In genomic region chr12:7605900-7606465, GRCh38 we compare ENCODE assay signal across 1 cellular context.
A peak's percentile ranks its signal among the peaks of the same experiment; 100 is the strongest.
TF ChIP-seq lines count a peak whose summit lies in the region.

No MANE protein-coding gene starts in this region.

TF ChIP-seq in K562, 482 proteins besides CTCF, POLR2A, EP300 and RAD21 (continued from another document):
- TF ChIP-seq, protein P1, sequence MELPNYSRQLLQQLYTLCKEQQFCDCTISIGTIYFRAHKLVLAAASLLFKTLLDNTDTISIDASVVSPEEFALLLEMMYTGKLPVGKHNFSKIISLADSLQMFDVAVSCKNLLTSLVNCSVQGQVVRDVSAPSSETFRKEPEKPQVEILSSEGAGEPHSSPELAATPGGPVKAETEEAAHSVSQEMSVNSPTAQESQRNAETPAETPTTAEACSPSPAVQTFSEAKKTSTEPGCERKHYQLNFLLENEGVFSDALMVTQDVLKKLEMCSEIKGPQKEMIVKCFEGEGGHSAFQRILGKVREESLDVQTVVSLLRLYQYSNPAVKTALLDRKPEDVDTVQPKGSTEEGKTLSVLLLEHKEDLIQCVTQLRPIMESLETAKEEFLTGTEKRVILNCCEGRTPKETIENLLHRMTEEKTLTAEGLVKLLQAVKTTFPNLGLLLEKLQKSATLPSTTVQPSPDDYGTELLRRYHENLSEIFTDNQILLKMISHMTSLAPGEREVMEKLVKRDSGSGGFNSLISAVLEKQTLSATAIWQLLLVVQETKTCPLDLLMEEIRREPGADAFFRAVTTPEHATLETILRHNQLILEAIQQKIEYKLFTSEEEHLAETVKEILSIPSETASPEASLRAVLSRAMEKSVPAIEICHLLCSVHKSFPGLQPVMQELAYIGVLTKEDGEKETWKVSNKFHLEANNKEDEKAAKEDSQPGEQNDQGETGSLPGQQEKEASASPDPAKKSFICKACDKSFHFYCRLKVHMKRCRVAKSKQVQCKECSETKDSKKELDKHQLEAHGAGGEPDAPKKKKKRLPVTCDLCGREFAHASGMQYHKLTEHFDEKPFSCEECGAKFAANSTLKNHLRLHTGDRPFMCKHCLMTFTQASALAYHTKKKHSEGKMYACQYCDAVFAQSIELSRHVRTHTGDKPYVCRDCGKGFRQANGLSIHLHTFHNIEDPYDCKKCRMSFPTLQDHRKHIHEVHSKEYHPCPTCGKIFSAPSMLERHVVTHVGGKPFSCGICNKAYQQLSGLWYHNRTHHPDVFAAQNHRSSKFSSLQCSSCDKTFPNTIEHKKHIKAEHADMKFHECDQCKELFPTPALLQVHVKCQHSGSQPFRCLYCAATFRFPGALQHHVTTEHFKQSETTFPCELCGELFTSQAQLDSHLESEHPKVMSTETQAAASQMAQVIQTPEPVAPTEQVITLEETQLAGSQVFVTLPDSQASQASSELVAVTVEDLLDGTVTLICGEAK (IDR thresholded peaks at IDR 0.05): peak; percentile 49; the same call in 1 of the 2 replicates
- TF ChIP-seq, protein P1 (CRISPR knock-in tag; IDR thresholded peaks at IDR 0.05): no peak
- no peak for TF ChIP-seq HLTF (IDR thresholded peaks at IDR 0.05)
